Comparison of ENCODE assay signal across 8 cellular contexts in genomic region chr10:14648042-14648765, GRCh38.
DNase-seq lines count a peak whose midpoint lies in the region; ATAC-seq and TF ChIP-seq lines count a peak whose summit lies in the region.

No MANE protein-coding gene starts in this region.

- no peak for TF ChIP-seq POLR2A in esophagus squamous epithelium (IDR thresholded peaks at IDR 0.05)

- no peaks in the 10 kb centered on the region for H3K27me3 ChIP-seq in esophagus squamous epithelium

- peak; percentile 35 for DNase-seq in A172 (ENCODE audit: low spot score)
- peak; percentile 98 for DNase-seq in NCI-H748 (lab: John Stamatoyannopoulos, UW; ENCODE audit: unreplicated experiment)
- DNase-seq in activated T-cell treated with anti-CD3 and anti-CD28 coated beads for 24 hours (ENCODE audit: low read depth) = peak; percentile 59
- peak; percentile 9 for DNase-seq in esophagus squamous epithelium (lab: John Stamatoyannopoulos, UW)
- DNase-seq in natural killer cell treated with Interleukin-12 subunit alpha and Interleukin-12 subunit beta and Interleukin-15 and Interleukin-18, amount 100 ng/mL, for 72 hours (ENCODE audit: low spot score) = peak; percentile 78
- peak; percentile 53 to 87 for DNase-seq in stimulated activated effector memory CD8-positive, alpha-beta T cell treated with anti-CD3 and anti-CD28 coated beads, Interleukin-12 subunit alpha, Interleukin-12 subunit beta, amount 100 ng/mL, for 72 hours (ENCODE audit: low spot score in 2 of 2)

- H3K36me3 ChIP-seq in esophagus squamous epithelium = no peaks in the 10 kb centered on the region

- intact Hi-C loops in esophagus squamous epithelium (cut with DNase I) = no loop called here

- H3K27ac ChIP-seq in esophagus squamous epithelium = peak overlapping the region; percentile 9 to 81 (median 66)

- H3K4me1 Mint-ChIP-seq in natural killer cell treated with Interleukin-12 subunit alpha and Interleukin-12 subunit beta and Interleukin-15 and Interleukin-18, amount 100 ng/mL, for 72 hours (ENCODE audit: low read depth in 2 of 2) = peaks cover 40 to 48% of the 10 kb centered on the region in 2 donors
- H3K4me1 Mint-ChIP-seq in stimulated activated effector memory CD8-positive, alpha-beta T cell treated with anti-CD3 and anti-CD28 coated beads, Interleukin-12 subunit alpha, Interleukin-12 subunit beta, amount 100 ng/mL, for 72 hours = peaks cover 53% of the 10 kb centered on the region

- no peaks in the 10 kb centered on the region for H3K27me3 Mint-ChIP-seq in natural killer cell treated with Interleukin-12 subunit alpha and Interleukin-12 subunit beta and Interleukin-15 and Interleukin-18, amount 100 ng/mL, for 72 hours

- peak overlapping the region in 1 of 4 donors; percentile 27 for H3K4me3 ChIP-seq in esophagus squamous epithelium

- H3K4me3 Mint-ChIP-seq in natural killer cell treated with Interleukin-12 subunit alpha and Interleukin-12 subunit beta and Interleukin-15 and Interleukin-18, amount 100 ng/mL, for 72 hours = peak overlapping the region; percentile 85
- peak overlapping the region; percentile 67 for H3K4me3 Mint-ChIP-seq in stimulated activated effector memory CD8-positive, alpha-beta T cell treated with anti-CD3 and anti-CD28 coated beads, Interleukin-12 subunit alpha, Interleukin-12 subunit beta, amount 100 ng/mL, for 72 hours

- 20 to 23% methylated on average over 14 of the region's 14 CpGs for WGBS in esophagus squamous epithelium, 2 donors

- H3K9me3 Mint-ChIP-seq in natural killer cell treated with Interleukin-12 subunit alpha and Interleukin-12 subunit beta and Interleukin-15 and Interleukin-18, amount 100 ng/mL, for 72 hours = no peaks in the 10 kb centered on the region
- no peaks in the 10 kb centered on the region for H3K9me3 Mint-ChIP-seq in stimulated activated effector memory CD8-positive, alpha-beta T cell treated with anti-CD3 and anti-CD28 coated beads, Interleukin-12 subunit alpha, Interleukin-12 subunit beta, amount 100 ng/mL, for 72 hours

- no peaks in the 10 kb centered on the region for H3K9me3 ChIP-seq in esophagus squamous epithelium

- peak overlapping the region; percentile 86 to 96 for H3K27ac Mint-ChIP-seq in natural killer cell treated with Interleukin-12 subunit alpha and Interleukin-12 subunit beta and Interleukin-15 and Interleukin-18, amount 100 ng/mL, for 72 hours
- peak overlapping the region; percentile 96 for H3K27ac Mint-ChIP-seq in stimulated activated effector memory CD8-positive, alpha-beta T cell treated with anti-CD3 and anti-CD28 coated beads, Interleukin-12 subunit alpha, Interleukin-12 subunit beta, amount 100 ng/mL, for 72 hours

- peak; percentile 89 for ATAC-seq in GM18861 (IDR thresholded peaks at IDR 0.05; ENCODE audit: unreplicated experiment)
- ATAC-seq in HG03097 (IDR thresholded peaks at IDR 0.05; ENCODE audit: low FRiP score, unreplicated experiment) = peak; percentile 91
- peak; percentile 90 to 91 for ATAC-seq in natural killer cell treated with Interleukin-12 subunit alpha and Interleukin-12 subunit beta and Interleukin-15 and Interleukin-18, amount 100 ng/mL, for 72 hours
- peak; percentile 75 for ATAC-seq in stimulated activated effector memory CD8-positive, alpha-beta T cell treated with anti-CD3 and anti-CD28 coated beads, Interleukin-12 subunit alpha, Interleukin-12 subunit beta, amount 100 ng/mL, for 72 hours

- H3K36me3 Mint-ChIP-seq in natural killer cell treated with Interleukin-12 subunit alpha and Interleukin-12 subunit beta and Interleukin-15 and Interleukin-18, amount 100 ng/mL, for 72 hours = no peaks in the 10 kb centered on the region
- peaks cover 11% of the 10 kb centered on the region for H3K36me3 Mint-ChIP-seq in stimulated activated effector memory CD8-positive, alpha-beta T cell treated with anti-CD3 and anti-CD28 coated beads, Interleukin-12 subunit alpha, Interleukin-12 subunit beta, amount 100 ng/mL, for 72 hours

- H3K4me1 ChIP-seq in esophagus squamous epithelium = peaks cover 8 to 24% (median 18%) of the 10 kb centered on the region in 3 donors

- TF ChIP-seq CTCF in esophagus squamous epithelium (IDR thresholded peaks at IDR 0.05) = no peak

Comparison
In these comparisons a context has a peak if more than half of its experiments do, and no peak if none do; other contexts are left out.
1. DNase-seq: peak in every context shown above with its lines; median percentile 98 in NCI-H748; 78 in natural killer cell treated with Interleukin-12 subunit alpha and Interleukin-12 subunit beta and Interleukin-15 and Interleukin-18, amount 100 ng/mL, for 72 hours; 70 in stimulated activated effector memory CD8-positive, alpha-beta T cell treated with anti-CD3 and anti-CD28 coated beads, Interleukin-12 subunit alpha, Interleukin-12 subunit beta, amount 100 ng/mL, for 72 hours; 59 in activated T-cell treated with anti-CD3 and anti-CD28 coated beads for 24 hours; 35 in A172; 9 in esophagus squamous epithelium.